ENCODE assay signal across 8 cellular contexts in genomic region chr7:158948376-158948775, GRCh38.
"Had no signal": no experiment of that assay in that cellular context is flagged by ENCODE, and none has a peak within 500 bp of the region (broad histone marks: within the 10 kb centered on the region; RNA-seq: fewer than 3 reads in every experiment).

No MANE protein-coding gene starts in this region.

- DNase-seq: GM23248, H9, HCEC 1CT had no signal

- H3K4me1 Mint-ChIP-seq: H9, IgD-negative memory B cell had no signal

- H2AFZ ChIP-seq: GM23248 had no signal

- H3K27me3 Mint-ChIP-seq: IgD-negative memory B cell had no signal

- H3K27ac ChIP-seq: GM23248, HL-60 had no signal

- ATAC-seq: HepG2 had no signal

- FAIRE-seq: H1, H54, HepG2 had no signal

- H3K4me3 ChIP-seq: GM23248 had no signal

- H3K9ac ChIP-seq: GM23248 had no signal

- H3K4me3 Mint-ChIP-seq: H9 had no signal

- H3K27ac Mint-ChIP-seq: H9, IgD-negative memory B cell had no signal
